1 cellular context compared by ENCODE assay signal in the genomic region with DNA sequence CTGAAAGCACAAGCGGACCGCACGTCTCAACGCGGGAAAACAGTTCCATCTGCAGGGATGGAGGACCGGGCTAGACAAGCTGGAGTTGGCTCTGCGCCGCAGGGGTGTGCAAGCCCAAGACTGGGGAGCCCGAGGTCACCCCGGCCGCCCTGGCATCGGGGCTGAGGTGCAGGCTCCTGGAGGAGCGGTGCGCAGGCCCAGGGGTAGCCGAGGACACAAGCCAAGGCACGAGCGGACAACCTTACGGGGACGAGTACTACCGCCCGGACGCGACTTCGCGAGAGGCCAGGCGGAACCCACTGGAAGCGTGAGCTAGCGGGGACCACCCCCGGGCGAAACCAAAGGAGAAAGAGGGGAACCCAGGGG.
A peak's percentile ranks its signal among the peaks of the same experiment; 100 is the strongest.
TF ChIP-seq lines count a peak whose summit lies in the region.

No MANE protein-coding gene starts in this region.

TF ChIP-seq in GM12878, 131 proteins besides CTCF, POLR2A, EP300 and RAD21:
- TF ChIP-seq, protein P1, sequence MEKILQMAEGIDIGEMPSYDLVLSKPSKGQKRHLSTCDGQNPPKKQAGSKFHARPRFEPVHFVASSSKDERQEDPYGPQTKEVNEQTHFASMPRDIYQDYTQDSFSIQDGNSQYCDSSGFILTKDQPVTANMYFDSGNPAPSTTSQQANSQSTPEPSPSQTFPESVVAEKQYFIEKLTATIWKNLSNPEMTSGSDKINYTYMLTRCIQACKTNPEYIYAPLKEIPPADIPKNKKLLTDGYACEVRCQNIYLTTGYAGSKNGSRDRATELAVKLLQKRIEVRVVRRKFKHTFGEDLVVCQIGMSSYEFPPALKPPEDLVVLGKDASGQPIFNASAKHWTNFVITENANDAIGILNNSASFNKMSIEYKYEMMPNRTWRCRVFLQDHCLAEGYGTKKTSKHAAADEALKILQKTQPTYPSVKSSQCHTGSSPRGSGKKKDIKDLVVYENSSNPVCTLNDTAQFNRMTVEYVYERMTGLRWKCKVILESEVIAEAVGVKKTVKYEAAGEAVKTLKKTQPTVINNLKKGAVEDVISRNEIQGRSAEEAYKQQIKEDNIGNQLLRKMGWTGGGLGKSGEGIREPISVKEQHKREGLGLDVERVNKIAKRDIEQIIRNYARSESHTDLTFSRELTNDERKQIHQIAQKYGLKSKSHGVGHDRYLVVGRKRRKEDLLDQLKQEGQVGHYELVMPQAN (conservative IDR thresholded peaks at IDR 0.05) = peak; percentile 58; the same call in 1 of the 2 replicates
